In genomic region chr3:149752788-149753136, GRCh38 we compare ENCODE assay signal across 8 cellular contexts. TPM values are rescaled to one million over a fixed set of nuclear protein-coding genes. Genes with fewer than 3 reads are reported as not detected.
A peak's percentile ranks its signal among the peaks of the same experiment; 100 is the strongest.
DNase-seq lines count a peak whose midpoint lies in the region; ATAC-seq and TF ChIP-seq lines count a peak whose summit lies in the region.
"Had no signal": no experiment of that assay in that cellular context is flagged by ENCODE, and none has a peak within 500 bp of the region (broad histone marks: within the 10 kb centered on the region; RNA-seq: fewer than 3 reads in every experiment).

No MANE protein-coding gene starts in this region.

- H3K79me2 ChIP-seq in GM23338 (replicated peaks; ENCODE audit: insufficient read depth) (peaks cover 11% of the 10 kb centered on the region), SU-DHL-6 (ENCODE audit: insufficient read depth, low read length) (peaks cover 9% of the 10 kb centered on the region)

- TF ChIP-seq CTCF in GM23338 (conservative IDR thresholded peaks at IDR 0.05; ENCODE audit: low read depth in 2 of 2) (no peak), SU-DHL-6 (IDR thresholded peaks at IDR 0.05; ENCODE audit: insufficient read depth, low read length, poor library complexity, severe bottlenecking) (peak; percentile 3), glutamatergic neuron (IDR thresholded peaks at IDR 0.05; ENCODE audit: partially characterized antibody, unreplicated experiment) (no peak)

- H3K27ac ChIP-seq in GM23338 (ENCODE audit: low read depth) (no peak overlapping the region), SU-DHL-6 (ENCODE audit: low read depth, low read length) (peak overlapping the region; percentile 39; the same call in 1 of the 2 replicates)

- peak overlapping the region; percentile 98 for H3K4me3 Mint-ChIP-seq in GM23338
- peak overlapping the region; percentile 96 for H3K4me3 Mint-ChIP-seq in glutamatergic neuron (ENCODE audit: unreplicated experiment)
- peak overlapping the region; percentile 96 to 97 for H3K4me3 Mint-ChIP-seq in stimulated activated naive B cell treated with anti-CD40 and anti-IgM and Interleukin-4, amounts not matched to agents 10 μg/mL and 1 μg/mL and 100 μg/mL, for 72 hours

- H4K20me1 ChIP-seq in GM23338 (replicated peaks; ENCODE audit: insufficient read depth), result no peaks in the 10 kb centered on the region
- no peaks in the 10 kb centered on the region for H4K20me1 ChIP-seq in SU-DHL-6 (ENCODE audit: low read depth, low read length)

- no peaks in the 10 kb centered on the region for H3K9me3 Mint-ChIP-seq in GM23338
- peaks cover 1% of the 10 kb centered on the region for H3K9me3 Mint-ChIP-seq in glutamatergic neuron (ENCODE audit: unreplicated experiment)
- H3K9me3 Mint-ChIP-seq in stimulated activated naive B cell treated with anti-CD40 and anti-IgM and Interleukin-4, amounts not matched to agents 10 μg/mL and 1 μg/mL and 100 μg/mL, for 72 hours, result no peaks in the 10 kb centered on the region

- H3K27ac Mint-ChIP-seq in GM23338 (no peak overlapping the region), glutamatergic neuron (ENCODE audit: unreplicated experiment) (peak overlapping the region; percentile 90)
- H3K27ac Mint-ChIP-seq in stimulated activated naive B cell treated with anti-CD40 and anti-IgM and Interleukin-4, amounts not matched to agents 10 μg/mL and 1 μg/mL and 100 μg/mL, for 72 hours, result peak overlapping the region; percentile 98

- no peak for ATAC-seq in GM23338
- ATAC-seq in stimulated activated naive B cell treated with anti-CD40 and anti-IgM and Interleukin-4, amounts not matched to agents 10 μg/mL and 1 μg/mL and 100 μg/mL, for 72 hours (replicated peaks), result peak in 1 of 2 donors; percentile 12

- H3F3A ChIP-seq in GM23338 (replicated peaks; ENCODE audit: low read depth), result no peaks in the 10 kb centered on the region
- H3F3A ChIP-seq in SU-DHL-6 (ENCODE audit: insufficient read depth), result peaks cover 6% of the 10 kb centered on the region

- no peaks in the 10 kb centered on the region for H3K9me3 ChIP-seq in SU-DHL-6 (ENCODE audit: insufficient read depth, low read length)

- H3K36me3 Mint-ChIP-seq in GM23338 (ENCODE audit: low read depth), result peaks cover 27% of the 10 kb centered on the region
- H3K36me3 Mint-ChIP-seq in glutamatergic neuron (ENCODE audit: unreplicated experiment), result no peaks in the 10 kb centered on the region
- H3K36me3 Mint-ChIP-seq in stimulated activated naive B cell treated with anti-CD40 and anti-IgM and Interleukin-4, amounts not matched to agents 10 μg/mL and 1 μg/mL and 100 μg/mL, for 72 hours, result peaks cover 14 to 24% of the 10 kb centered on the region in 2 donors

- peaks cover 11% of the 10 kb centered on the region; the same call in 2 of the 3 replicates for H3K4me1 Mint-ChIP-seq in GM23338
- H3K4me1 Mint-ChIP-seq in glutamatergic neuron (ENCODE audit: low read depth, unreplicated experiment), result peaks cover 5% of the 10 kb centered on the region
- H3K4me1 Mint-ChIP-seq in stimulated activated naive B cell treated with anti-CD40 and anti-IgM and Interleukin-4, amounts not matched to agents 10 μg/mL and 1 μg/mL and 100 μg/mL, for 72 hours, result peaks cover 3 to 22% of the 10 kb centered on the region in 2 donors

- DNase-seq in GM23338 (ENCODE audit: low spot score) (no peak), glutamatergic neuron (no peak), NCI-H446 treated with DMSO at 0.1 percent for 48 hours (lab: John Stamatoyannopoulos, UW) (no peak), SW480 (ENCODE audit: low spot score) (no peak)
- no peak for DNase-seq in stimulated activated naive B cell treated with anti-CD40 and anti-IgM and Interleukin-4, amounts not matched to agents 10 μg/mL and 1 μg/mL and 100 μg/mL, for 72 hours
- DNase-seq in activated CD4-positive, alpha-beta T cell treated with anti-CD3 and anti-CD28 coated beads for 4 hours, result no peak

- H3K9me2 ChIP-seq in GM23338 (ENCODE audit: insufficient read depth) (no peaks in the 10 kb centered on the region), SU-DHL-6 (replicated peaks; ENCODE audit: insufficient read depth, low read length) (no peaks in the 10 kb centered on the region)

- peak overlapping the region; percentile 85 for H3K4me3 ChIP-seq in GM23338
- peak overlapping the region; percentile 96 for H3K4me3 ChIP-seq in SU-DHL-6 (ENCODE audit: insufficient read depth, low read length, poor library complexity, severe bottlenecking)

- H3K36me3 ChIP-seq in GM23338 (ENCODE audit: insufficient read depth) (peaks cover 19% of the 10 kb centered on the region), SU-DHL-6 (ENCODE audit: low read length) (peaks cover 8% of the 10 kb centered on the region; the same call in 1 of the 2 replicates)

- no peaks in the 10 kb centered on the region for H3K27me3 ChIP-seq in GM23338 (ENCODE audit: insufficient read depth)
- H3K27me3 ChIP-seq in SU-DHL-6 (ENCODE audit: low read length), result no peaks in the 10 kb centered on the region

- H3K9ac ChIP-seq in SU-DHL-6 (ENCODE audit: low read length), result peak overlapping the region; percentile 85

- H3K4me2 ChIP-seq in GM23338 (peak overlapping the region; percentile 81), SU-DHL-6 (ENCODE audit: low read depth, low read length, poor library complexity, severe bottlenecking) (peak overlapping the region; percentile 97)

- H3K4me1 ChIP-seq in GM23338 (ENCODE audit: insufficient read depth), result no peaks in the 10 kb centered on the region

- H2AFZ ChIP-seq in GM23338 (peak overlapping the region; percentile 83), SU-DHL-6 (ENCODE audit: low read depth, low read length, severe bottlenecking) (peak overlapping the region; percentile 90)

- no peaks in the 10 kb centered on the region for H3K27me3 Mint-ChIP-seq in GM23338 (ENCODE audit: insufficient read depth, low read depth, poor library complexity)
- peaks cover 2% of the 10 kb centered on the region for H3K27me3 Mint-ChIP-seq in glutamatergic neuron (ENCODE audit: unreplicated experiment)
- H3K27me3 Mint-ChIP-seq in stimulated activated naive B cell treated with anti-CD40 and anti-IgM and Interleukin-4, amounts not matched to agents 10 μg/mL and 1 μg/mL and 100 μg/mL, for 72 hours, result peaks cover 4 to 12% of the 10 kb centered on the region in 2 donors

TF ChIP-seq in GM23338, 12 proteins besides CTCF, POLR2A, EP300 and RAD21 (continues in another document):
- TF ChIP-seq NANOG (IDR thresholded peaks at IDR 0.05; ENCODE audit: borderline replicate concordance), result no peak
- TF ChIP-seq CREB1 (CRISPR knock-in tag; IDR thresholded peaks at IDR 0.05; ENCODE audit: low read depth), result no peak
- no peak for TF ChIP-seq JUNB (IDR thresholded peaks at IDR 0.05; ENCODE audit: unreplicated experiment)
- TF ChIP-seq POLR2AphosphoS5 (IDR thresholded peaks at IDR 0.05; ENCODE audit: low read depth), result no peak
- TF ChIP-seq EZH2phosphoT487 (IDR thresholded peaks at IDR 0.05; ENCODE audit: unreplicated experiment), result no peak
- no peak for TF ChIP-seq STAT1 (IDR thresholded peaks at IDR 0.05; ENCODE audit: unreplicated experiment)

RNA-seq across cellular contexts. Expression of gene COMMD2, which starts 0.5 kb away (rescaled TPM):
- total RNA-seq in GM23338 (2014; rRNA removed; shearing (Covaris generic)), result 55.5 and 55.8 TPM in 2 replicates
- 54.9 and 61.1 TPM in 2 replicates for polyA plus RNA-seq in GM23338 (2016; fragmentation: Nextera tagmentation; extraction: Ambion mirVana)
- total RNA-seq in glutamatergic neuron (ENCODE audit: unreplicated experiment), result 60.8 TPM

RNA-seq across cellular contexts. Expression of gene ANKUB1, which starts 39.6 kb away (rescaled TPM):
- not detected in 2 replicates for total RNA-seq in GM23338 (2014; rRNA removed; shearing (Covaris generic))
- polyA plus RNA-seq in GM23338 (2016; fragmentation: Nextera tagmentation; extraction: Ambion mirVana), result not detected in 2 replicates
- total RNA-seq in glutamatergic neuron (ENCODE audit: unreplicated experiment), result not detected
- total RNA-seq: T-helper 1 cell treated with Interleukin-12 subunit alpha and Interleukin-12 subunit beta and Interleukin-4 antibody, amounts not matched to agents 30 ng/mL and 1 ng/mL, for 36 hours had no signal
